In the genomic region with DNA sequence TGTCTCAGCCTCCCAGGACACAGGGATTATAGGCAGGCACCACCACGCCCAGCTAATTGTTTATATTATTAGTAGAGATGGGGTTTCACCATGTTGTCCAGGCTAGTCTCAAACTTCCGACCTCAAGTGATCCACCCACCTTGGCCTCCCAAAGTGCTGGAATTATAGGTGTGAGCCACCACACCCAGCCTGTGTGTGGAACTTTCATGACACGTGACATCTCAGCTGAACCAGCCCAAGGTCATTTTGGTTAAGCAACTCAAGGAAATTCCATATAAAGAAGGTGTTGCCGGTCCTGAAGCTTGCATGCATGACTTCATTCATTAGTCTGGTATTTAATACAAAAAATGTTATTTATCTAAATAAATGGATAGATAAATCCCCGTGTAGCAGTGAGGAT, we compare ENCODE assay signal across 28 cellular contexts.
"Had no signal": no experiment of that assay in that cellular context is flagged by ENCODE, and none has a peak within 500 bp of the region (broad histone marks: within the 10 kb centered on the region; RNA-seq: fewer than 3 reads in every experiment).

No MANE protein-coding gene starts in this region.

- ATAC-seq: natural killer cell; psoas muscle; right cardiac atrium; right lobe of liver; stimulated activated memory B cell treated with anti-CD40 and anti-IgM and Interleukin-4, amounts not matched to agents 10 μg/mL and 1 μg/mL and 100 μg/mL, for 72 hours; stimulated activated naive CD8-positive, alpha-beta T cell treated with anti-CD3 and anti-CD28 coated beads, Interleukin-15, amount 100 ng/mL, for 72 hours; stimulated activated naive CD8-positive, alpha-beta T cell treated with anti-CD3 and anti-CD28 coated beads, Interleukin-15, Interleukin-2, amounts not matched to agents 100 U/mL and 50 U/mL, for 24 hours had no signal

- H3K36me3 ChIP-seq: neural progenitor cell, ovary, right lobe of liver, sigmoid colon, spleen, suprapubic skin, tibial artery, upper lobe of left lung, vagina had no signal

- H3K4me1 ChIP-seq: neural progenitor cell, parathyroid adenoma, right lobe of liver, sigmoid colon, spleen, testis, upper lobe of left lung, vagina had no signal

- H3K4me3 ChIP-seq: neural progenitor cell, ovary, psoas muscle, right lobe of liver, sigmoid colon, smooth muscle cell, spleen, suprapubic skin, testis, tibial artery, upper lobe of left lung, vagina had no signal

- H3K27ac ChIP-seq: neural progenitor cell, ovary, parathyroid adenoma, psoas muscle, right lobe of liver, sigmoid colon, spleen, suprapubic skin, testis, tibial artery, upper lobe of left lung, vagina had no signal

- H3K9me3 ChIP-seq: ovary, psoas muscle, right lobe of liver, testis, upper lobe of left lung, vagina had no signal

- H3K27me3 ChIP-seq: neural progenitor cell, ovary, right lobe of liver, sigmoid colon, spleen, suprapubic skin, testis, tibial artery, upper lobe of left lung, vagina had no signal

- H3K9ac ChIP-seq: neural progenitor cell, parathyroid adenoma had no signal

- DNase-seq: natural killer cell; occipital lobe; ovary; posterior cingulate gyrus; psoas muscle; right cardiac atrium; right lobe of liver; sigmoid colon; spleen; stimulated activated CD4-positive, alpha-beta T cell treated with anti-CD3 and anti-CD28 coated beads, Interleukin-12 subunit alpha, Interleukin-12 subunit beta, amount 100 ng/mL, for 4 hours; stimulated activated CD4-positive, alpha-beta T cell treated with anti-CD3 and anti-CD28 coated beads, Interleukin-1b, Interleukin-23, amount 100 ng/mL, for 48 hours; stimulated activated CD4-positive, alpha-beta T cell treated with anti-CD3 and anti-CD28 coated beads, Interleukin-4, amount 100 ng/mL, for 1 hour; stimulated activated CD4-positive, alpha-beta T cell treated with anti-CD3 and anti-CD28 coated beads, Interleukin-4, amount 100 ng/mL, for 4 hours; stimulated activated CD8-positive, alpha-beta memory T cell treated with anti-CD3 and anti-CD28 coated beads, Interleukin-4, amount 100 ng/mL, for 48 hours; stimulated activated naive CD4-positive, alpha-beta T cell; stimulated activated naive CD8-positive, alpha-beta T cell treated with anti-CD3 and anti-CD28 coated beads, Interleukin-15, amount 100 ng/mL, for 72 hours; stimulated activated naive CD8-positive, alpha-beta T cell treated with anti-CD3 and anti-CD28 coated beads, Interleukin-15, Interleukin-2, amounts not matched to agents 100 U/mL and 50 U/mL, for 24 hours; substantia nigra; testis; tibial artery; trophoblast cell had no signal
